In genomic region chr15:45058690-45059675, GRCh38 we compare ENCODE assay signal across 9 cellular contexts. TPM values are rescaled to one million over a fixed set of nuclear protein-coding genes. Genes with fewer than 3 reads are reported as not detected.
"Had no signal": no experiment of that assay in that cellular context is flagged by ENCODE, and none has a peak within 500 bp of the region (broad histone marks: within the 10 kb centered on the region; RNA-seq: fewer than 3 reads in every experiment).

No MANE protein-coding gene starts in this region.

RNA-seq across cellular contexts. Expression of gene DUOX2, which starts 55.0 kb away (rescaled TPM):
- total RNA-seq: activated CD8-positive, alpha-beta memory T cell treated with anti-CD3 and anti-CD28 coated beads, Interleukin-2, amount 10 ng/mL, durations not matched to agents 7 days and 5 days; LHCN-M2; PC-9; T-helper 1 cell treated with Interleukin-12 subunit alpha and Interleukin-12 subunit beta and Interleukin-4 antibody, amounts not matched to agents 30 ng/mL and 1 ng/mL, for 36 hours; T-helper 2 cell treated with Interferon-gamma antibody and Interleukin-4, amounts not matched to agents 100 ng/mL and 5 ng/mL, for 36 hours had no signal
- polyA plus RNA-seq: IgD-negative memory B cell had no signal

RNA-seq across cellular contexts. Expression of gene DUOXA2, which starts 55.1 kb away (rescaled TPM):
- total RNA-seq: activated CD4-positive, alpha-beta memory T cell treated with anti-CD3 and anti-CD28 coated beads, Interleukin-2, amount 10 ng/mL, durations not matched to agents 7 days and 5 days; activated CD8-positive, alpha-beta memory T cell treated with anti-CD3 and anti-CD28 coated beads, Interleukin-2, amount 10 ng/mL, durations not matched to agents 7 days and 5 days; LHCN-M2; OCI-LY7; PC-9; Right ventricle myocardium superior; T-helper 1 cell treated with Interleukin-12 subunit alpha and Interleukin-12 subunit beta and Interleukin-4 antibody, amounts not matched to agents 30 ng/mL and 1 ng/mL, for 36 hours; T-helper 2 cell treated with Interferon-gamma antibody and Interleukin-4, amounts not matched to agents 100 ng/mL and 5 ng/mL, for 36 hours had no signal
- polyA plus RNA-seq: IgD-negative memory B cell had no signal
